Comparison of ENCODE assay signal across 13 cellular contexts in the genomic region with DNA sequence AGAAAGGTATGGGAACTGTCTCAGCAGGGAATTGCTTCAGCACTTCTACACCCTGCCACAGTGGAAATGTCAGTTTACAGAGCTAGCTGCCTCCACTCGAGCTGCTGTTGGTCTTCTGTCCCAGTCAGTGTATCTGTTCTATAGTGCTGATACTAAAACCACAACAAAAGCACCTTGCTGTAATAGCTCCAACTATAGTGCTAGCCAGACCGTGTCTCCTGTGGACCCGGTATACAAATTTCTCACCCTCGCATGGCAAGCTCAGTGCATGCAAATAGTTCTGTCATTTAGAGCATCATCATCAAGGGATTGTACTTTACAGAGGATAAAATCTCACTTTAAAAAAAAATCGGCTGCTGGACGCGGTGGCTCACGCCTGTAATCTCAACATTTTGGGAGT. TPM values are rescaled to one million over a fixed set of nuclear protein-coding genes. Genes with fewer than 3 reads are reported as not detected.
DNase-seq lines count a peak whose midpoint lies in the region; ATAC-seq and TF ChIP-seq lines count a peak whose summit lies in the region.
"Had no signal": no experiment of that assay in that cellular context is flagged by ENCODE, and none has a peak within 500 bp of the region (broad histone marks: within the 10 kb centered on the region; RNA-seq: fewer than 3 reads in every experiment).

No MANE protein-coding gene starts in this region.

- peak overlapping the region in 1 of 9 donors; percentile 32 for H3K27ac Mint-ChIP-seq in naive thymus-derived CD4-positive, alpha-beta T cell
- peak overlapping the region in 1 of 7 donors; percentile 27 for H3K27ac Mint-ChIP-seq in CD4-positive, alpha-beta memory T cell

- H3K4me1 Mint-ChIP-seq in naive thymus-derived CD4-positive, alpha-beta T cell, result peaks cover 0 to 6% (median 0%) of the 10 kb centered on the region in 7 donors
- H3K4me1 Mint-ChIP-seq in CD4-positive, alpha-beta memory T cell, result peaks cover 0 to 5% (median under 1%) of the 10 kb centered on the region in 4 donors

- no peaks in the 10 kb centered on the region for H3K9me3 ChIP-seq in naive thymus-derived CD4-positive, alpha-beta T cell (ENCODE audit: control insufficient read depth in 2 of 3, low read length in 3 of 3)
- H3K9me3 ChIP-seq in left lung, result no peaks in the 10 kb centered on the region
- no peaks in the 10 kb centered on the region for H3K9me3 ChIP-seq in suprapubic skin
- no peaks in the 10 kb centered on the region for H3K9me3 ChIP-seq in CD4-positive, alpha-beta memory T cell (ENCODE audit: control insufficient read depth in 1 of 2, low read length in 2 of 2)
- H3K9me3 ChIP-seq: right atrium auricular region had no signal

- no peak overlapping the region for H3K4me3 Mint-ChIP-seq in naive thymus-derived CD4-positive, alpha-beta T cell
- no peak overlapping the region for H3K4me3 Mint-ChIP-seq in CD4-positive, alpha-beta memory T cell

- H3K27me3 ChIP-seq in naive thymus-derived CD4-positive, alpha-beta T cell (ENCODE audit: control insufficient read depth in 2 of 2, insufficient read depth in 2 of 2, low read length in 2 of 2), result no peaks in the 10 kb centered on the region
- H3K27me3 ChIP-seq in left lung (no peaks in the 10 kb centered on the region), suprapubic skin (no peaks in the 10 kb centered on the region)
- no peaks in the 10 kb centered on the region for H3K27me3 ChIP-seq in CD4-positive, alpha-beta memory T cell (ENCODE audit: insufficient read depth, low read length)
- H3K27me3 ChIP-seq: right atrium auricular region had no signal

- POLR2A ChIA-PET in naive thymus-derived CD4-positive, alpha-beta T cell (lab: Charles Lee), result interaction anchor here (0.7 to 1.0 kb wide), 2 partner anchors 20 to 38 kb away, joined by 3 to 6 read pairs; no protein-coding TSS in a partner anchor
- POLR2A ChIA-PET in CD4-positive, alpha-beta memory T cell (lab: Charles Lee; ENCODE audit: partially characterized antibody), result interaction anchor here (0.6 to 1.7 kb wide), 3 partner anchors 10 to 52 kb away, joined by 3 to 8 read pairs (median 3); partner anchors contain the start of gene IQGAP2

- H3K27me3 Mint-ChIP-seq in naive thymus-derived CD4-positive, alpha-beta T cell, result peaks cover 0 to 10% (median 0%) of the 10 kb centered on the region in 5 donors
- no peaks in the 10 kb centered on the region for H3K27me3 Mint-ChIP-seq in CD4-positive, alpha-beta memory T cell

- TF ChIP-seq POLR2A in suprapubic skin (IDR thresholded peaks at IDR 0.05), result no peak

- no peaks in the 10 kb centered on the region for H3K4me1 ChIP-seq in naive thymus-derived CD4-positive, alpha-beta T cell (ENCODE audit: control insufficient read depth in 2 of 2, insufficient read depth in 2 of 2, low read length in 2 of 2)
- H3K4me1 ChIP-seq in left lung (no peaks in the 10 kb centered on the region), suprapubic skin (no peaks in the 10 kb centered on the region)
- H3K4me1 ChIP-seq in CD4-positive, alpha-beta memory T cell (ENCODE audit: insufficient read depth, low read length), result no peaks in the 10 kb centered on the region
- H3K4me1 ChIP-seq: foreskin keratinocyte, right atrium auricular region had no signal

- TF ChIP-seq CTCF in left lung (IDR thresholded peaks at IDR 0.05) (no peak), suprapubic skin (IDR thresholded peaks at IDR 0.05) (no peak)

- TF ChIP-seq EP300 in suprapubic skin (IDR thresholded peaks at IDR 0.05), result no peak

- DNase-seq in naive thymus-derived CD4-positive, alpha-beta T cell, result no peak
- no peak for DNase-seq in left lung
- no peak for DNase-seq in suprapubic skin (ENCODE audit: low spot score in 2 of 2)
- no peak for DNase-seq in hippocampal formation (lab: John Stamatoyannopoulos, UW)
- no peak for DNase-seq in CD4-positive, alpha-beta memory T cell
- DNase-seq: DMS79 treated with DMSO at 0.1 percent for 48 hours, foreskin keratinocyte, midbrain, NCI-H1417 treated with DMSO at 0.1 percent for 48 hours had no signal

- H3K36me3 ChIP-seq in naive thymus-derived CD4-positive, alpha-beta T cell (ENCODE audit: control insufficient read depth in 2 of 3, insufficient read depth in 3 of 3, low read length in 3 of 3), result no peaks in the 10 kb centered on the region
- H3K36me3 ChIP-seq in left lung (no peaks in the 10 kb centered on the region), suprapubic skin (no peaks in the 10 kb centered on the region)
- no peaks in the 10 kb centered on the region for H3K36me3 ChIP-seq in CD4-positive, alpha-beta memory T cell (ENCODE audit: insufficient read depth, low read length)
- H3K36me3 ChIP-seq: right atrium auricular region had no signal

- no peaks in the 10 kb centered on the region for H3K9me3 Mint-ChIP-seq in naive thymus-derived CD4-positive, alpha-beta T cell
- H3K9me3 Mint-ChIP-seq in CD4-positive, alpha-beta memory T cell, result no peaks in the 10 kb centered on the region

- peak; percentile 99 for ATAC-seq in GM18909 (IDR thresholded peaks at IDR 0.05; ENCODE audit: poor library complexity, unreplicated experiment)
- ATAC-seq in GM21737 (IDR thresholded peaks at IDR 0.05; ENCODE audit: unreplicated experiment), result peak; percentile 100
- ATAC-seq in HG03196 (IDR thresholded peaks at IDR 0.05; ENCODE audit: unreplicated experiment), result peak; percentile 99
- ATAC-seq in naive thymus-derived CD4-positive, alpha-beta T cell, result peak; percentile 26
- no peak for ATAC-seq in left lung
- ATAC-seq: foreskin keratinocyte had no signal

- H3K4me3 ChIP-seq in naive thymus-derived CD4-positive, alpha-beta T cell (ENCODE audit: low read length), result no peak overlapping the region
- H3K4me3 ChIP-seq in left lung (no peak overlapping the region), suprapubic skin (no peak overlapping the region)
- H3K4me3 ChIP-seq in CD4-positive, alpha-beta memory T cell (ENCODE audit: low read length in 2 of 2), result no peak overlapping the region
- H3K4me3 ChIP-seq: right atrium auricular region had no signal

- peaks cover 0 to 2% (median 0%) of the 10 kb centered on the region in 5 donors for H3K36me3 Mint-ChIP-seq in naive thymus-derived CD4-positive, alpha-beta T cell
- H3K36me3 Mint-ChIP-seq in CD4-positive, alpha-beta memory T cell, result no peaks in the 10 kb centered on the region

- 84% methylated on average over 8 of the region's 8 CpGs for WGBS in suprapubic skin

- no peak overlapping the region for H3K27ac ChIP-seq in naive thymus-derived CD4-positive, alpha-beta T cell (ENCODE audit: low read depth, low read length)
- H3K27ac ChIP-seq in left lung, result no peak overlapping the region
- no peak overlapping the region for H3K27ac ChIP-seq in suprapubic skin
- H3K27ac ChIP-seq in CD4-positive, alpha-beta memory T cell (ENCODE audit: low read depth, low read length), result no peak overlapping the region
- H3K27ac ChIP-seq: foreskin keratinocyte, right atrium auricular region had no signal

- intact Hi-C loops in naive thymus-derived CD4-positive, alpha-beta T cell (cut with micrococcal nuclease), result no loop called here
- intact Hi-C loops in left lung (cut with DNase I), result no loop called here
- intact Hi-C loops in CD4-positive, alpha-beta memory T cell (cut with micrococcal nuclease), result no loop called here

- CTCF ChIA-PET in naive thymus-derived CD4-positive, alpha-beta T cell (lab: Charles Lee), result interaction anchor here (0.6 to 0.9 kb wide), 6 partner anchors 20 to 350 kb away, joined by 3 to 4 read pairs (median 3); partner anchors contain the start of gene IQGAP2
- CTCF ChIA-PET in CD4-positive, alpha-beta memory T cell (lab: Charles Lee; ENCODE audit: partially characterized antibody), result interaction anchor here (0.7 to 1.6 kb wide), 5 partner anchors 9 to 195 kb away, joined by 3 to 8 read pairs (median 3); no protein-coding TSS in a partner anchor

RNA-seq across cellular contexts. Expression of gene IQGAP2, which starts 51.5 kb away (rescaled TPM):
- total RNA-seq in naive thymus-derived CD4-positive, alpha-beta T cell, result 100 to 1,000 TPM in 1 of 5 experiments, 10 to 100 TPM in 4; 69.1 to 114 (median 88.0) TPM
- 10 to 100 TPM; 19.0 to 23.8 TPM for polyA plus RNA-seq in naive thymus-derived CD4-positive, alpha-beta T cell
- total RNA-seq in left lung (10 to 100 TPM; 25.5 to 29.1 TPM), suprapubic skin (10 to 100 TPM; 10.1 to 49.0 (median 12.8) TPM)
- total RNA-seq in CD4-positive, alpha-beta memory T cell, result 100 to 1,000 TPM; 125 to 126 TPM
- 10 to 100 TPM; 24.7 to 72.5 TPM for polyA plus RNA-seq in CD4-positive, alpha-beta memory T cell
- polyA plus RNA-seq: foreskin keratinocyte had no signal
